ENCODE assay signal across 1 cellular context in the genomic region with DNA sequence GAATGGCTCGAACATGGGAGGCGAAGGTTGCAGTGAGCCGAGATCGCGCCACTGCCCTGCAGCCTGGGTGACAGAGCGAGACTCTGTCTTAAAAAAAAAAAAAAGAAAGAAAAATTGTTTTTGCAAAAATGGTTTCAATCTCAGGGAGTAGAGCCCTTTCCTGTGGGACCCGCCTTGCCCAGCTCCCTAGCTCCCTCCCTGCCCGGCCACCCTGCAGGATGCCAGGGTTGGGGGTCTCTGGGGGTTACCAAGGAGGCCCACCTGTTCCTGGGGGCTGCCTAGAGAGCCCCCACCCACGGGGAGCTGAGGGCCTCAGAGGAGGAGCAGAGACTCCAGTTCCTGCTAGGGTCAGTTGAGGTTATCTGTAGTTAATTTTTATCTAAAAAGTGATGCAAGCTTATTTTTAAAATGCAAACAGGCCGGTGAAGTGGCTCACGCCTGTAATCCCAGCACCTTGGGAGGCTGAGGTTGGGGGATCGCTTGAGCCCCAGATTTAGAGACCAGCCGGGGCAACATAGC.
TF ChIP-seq lines count a peak whose summit lies in the region.

No MANE protein-coding gene starts in this region.

TF ChIP-seq in HepG2, 621 proteins besides CTCF, POLR2A, EP300 and RAD21 (continued from another document and continues in another):
- no peak for TF ChIP-seq ZNF136 (CRISPR knock-in tag; IDR thresholded peaks at IDR 0.05; ENCODE audit: low read depth)
- 0 out of 2 replicates have a peak, but pooled peaks have one; percentile 15 for TF ChIP-seq ELF1 (CRISPR knock-in tag; IDR thresholded peaks at IDR 0.05)
- TF ChIP-seq MEF2D (CRISPR knock-in tag; IDR thresholded peaks at IDR 0.05) = peak; percentile 44; the same call in 1 of the 2 replicates
- peak; percentile 95 for TF ChIP-seq ZBTB7A (CRISPR knock-in tag; IDR thresholded peaks at IDR 0.05)
- TF ChIP-seq ZSCAN31 (CRISPR knock-in tag; IDR thresholded peaks at IDR 0.05; ENCODE audit: low read depth) = no peak
- TF ChIP-seq, protein P1, sequence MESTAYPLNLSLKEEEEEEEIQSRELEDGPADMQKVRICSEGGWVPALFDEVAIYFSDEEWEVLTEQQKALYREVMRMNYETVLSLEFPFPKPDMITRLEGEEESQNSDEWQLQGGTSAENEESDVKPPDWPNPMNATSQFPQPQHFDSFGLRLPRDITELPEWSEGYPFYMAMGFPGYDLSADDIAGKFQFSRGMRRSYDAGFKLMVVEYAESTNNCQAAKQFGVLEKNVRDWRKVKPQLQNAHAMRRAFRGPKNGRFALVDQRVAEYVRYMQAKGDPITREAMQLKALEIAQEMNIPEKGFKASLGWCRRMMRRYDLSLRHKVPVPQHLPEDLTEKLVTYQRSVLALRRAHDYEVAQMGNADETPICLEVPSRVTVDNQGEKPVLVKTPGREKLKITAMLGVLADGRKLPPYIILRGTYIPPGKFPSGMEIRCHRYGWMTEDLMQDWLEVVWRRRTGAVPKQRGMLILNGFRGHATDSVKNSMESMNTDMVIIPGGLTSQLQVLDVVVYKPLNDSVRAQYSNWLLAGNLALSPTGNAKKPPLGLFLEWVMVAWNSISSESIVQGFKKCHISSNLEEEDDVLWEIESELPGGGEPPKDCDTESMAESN (CRISPR knock-in tag; conservative IDR thresholded peaks at IDR 0.05) = 0 out of 2 replicates have a peak, but pooled peaks have one; percentile 33
- TF ChIP-seq, protein P2, sequence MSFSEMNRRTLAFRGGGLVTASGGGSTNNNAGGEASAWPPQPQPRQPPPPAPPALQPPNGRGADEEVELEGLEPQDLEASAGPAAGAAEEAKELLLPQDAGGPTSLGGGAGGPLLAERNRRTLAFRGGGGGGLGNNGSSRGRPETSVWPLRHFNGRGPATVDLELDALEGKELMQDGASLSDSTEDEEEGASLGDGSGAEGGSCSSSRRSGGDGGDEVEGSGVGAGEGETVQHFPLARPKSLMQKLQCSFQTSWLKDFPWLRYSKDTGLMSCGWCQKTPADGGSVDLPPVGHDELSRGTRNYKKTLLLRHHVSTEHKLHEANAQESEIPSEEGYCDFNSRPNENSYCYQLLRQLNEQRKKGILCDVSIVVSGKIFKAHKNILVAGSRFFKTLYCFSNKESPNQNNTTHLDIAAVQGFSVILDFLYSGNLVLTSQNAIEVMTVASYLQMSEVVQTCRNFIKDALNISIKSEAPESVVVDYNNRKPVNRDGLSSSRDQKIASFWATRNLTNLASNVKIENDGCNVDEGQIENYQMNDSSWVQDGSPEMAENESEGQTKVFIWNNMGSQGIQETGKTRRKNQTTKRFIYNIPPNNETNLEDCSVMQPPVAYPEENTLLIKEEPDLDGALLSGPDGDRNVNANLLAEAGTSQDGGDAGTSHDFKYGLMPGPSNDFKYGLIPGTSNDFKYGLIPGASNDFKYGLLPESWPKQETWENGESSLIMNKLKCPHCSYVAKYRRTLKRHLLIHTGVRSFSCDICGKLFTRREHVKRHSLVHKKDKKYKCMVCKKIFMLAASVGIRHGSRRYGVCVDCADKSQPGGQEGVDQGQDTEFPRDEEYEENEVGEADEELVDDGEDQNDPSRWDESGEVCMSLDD (CRISPR knock-in tag; IDR thresholded peaks at IDR 0.05; ENCODE audit: borderline replicate concordance) = no peak; the same call in 1 of the 2 replicates
- TF ChIP-seq, protein P3, sequence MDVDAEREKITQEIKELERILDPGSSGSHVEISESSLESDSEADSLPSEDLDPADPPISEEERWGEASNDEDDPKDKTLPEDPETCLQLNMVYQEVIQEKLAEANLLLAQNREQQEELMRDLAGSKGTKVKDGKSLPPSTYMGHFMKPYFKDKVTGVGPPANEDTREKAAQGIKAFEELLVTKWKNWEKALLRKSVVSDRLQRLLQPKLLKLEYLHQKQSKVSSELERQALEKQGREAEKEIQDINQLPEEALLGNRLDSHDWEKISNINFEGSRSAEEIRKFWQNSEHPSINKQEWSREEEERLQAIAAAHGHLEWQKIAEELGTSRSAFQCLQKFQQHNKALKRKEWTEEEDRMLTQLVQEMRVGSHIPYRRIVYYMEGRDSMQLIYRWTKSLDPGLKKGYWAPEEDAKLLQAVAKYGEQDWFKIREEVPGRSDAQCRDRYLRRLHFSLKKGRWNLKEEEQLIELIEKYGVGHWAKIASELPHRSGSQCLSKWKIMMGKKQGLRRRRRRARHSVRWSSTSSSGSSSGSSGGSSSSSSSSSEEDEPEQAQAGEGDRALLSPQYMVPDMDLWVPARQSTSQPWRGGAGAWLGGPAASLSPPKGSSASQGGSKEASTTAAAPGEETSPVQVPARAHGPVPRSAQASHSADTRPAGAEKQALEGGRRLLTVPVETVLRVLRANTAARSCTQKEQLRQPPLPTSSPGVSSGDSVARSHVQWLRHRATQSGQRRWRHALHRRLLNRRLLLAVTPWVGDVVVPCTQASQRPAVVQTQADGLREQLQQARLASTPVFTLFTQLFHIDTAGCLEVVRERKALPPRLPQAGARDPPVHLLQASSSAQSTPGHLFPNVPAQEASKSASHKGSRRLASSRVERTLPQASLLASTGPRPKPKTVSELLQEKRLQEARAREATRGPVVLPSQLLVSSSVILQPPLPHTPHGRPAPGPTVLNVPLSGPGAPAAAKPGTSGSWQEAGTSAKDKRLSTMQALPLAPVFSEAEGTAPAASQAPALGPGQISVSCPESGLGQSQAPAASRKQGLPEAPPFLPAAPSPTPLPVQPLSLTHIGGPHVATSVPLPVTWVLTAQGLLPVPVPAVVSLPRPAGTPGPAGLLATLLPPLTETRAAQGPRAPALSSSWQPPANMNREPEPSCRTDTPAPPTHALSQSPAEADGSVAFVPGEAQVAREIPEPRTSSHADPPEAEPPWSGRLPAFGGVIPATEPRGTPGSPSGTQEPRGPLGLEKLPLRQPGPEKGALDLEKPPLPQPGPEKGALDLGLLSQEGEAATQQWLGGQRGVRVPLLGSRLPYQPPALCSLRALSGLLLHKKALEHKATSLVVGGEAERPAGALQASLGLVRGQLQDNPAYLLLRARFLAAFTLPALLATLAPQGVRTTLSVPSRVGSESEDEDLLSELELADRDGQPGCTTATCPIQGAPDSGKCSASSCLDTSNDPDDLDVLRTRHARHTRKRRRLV (CRISPR knock-in tag; IDR thresholded peaks at IDR 0.05) = 0 out of 2 replicates have a peak, but pooled peaks have one; percentile 54
- TF ChIP-seq SCMH1 (CRISPR knock-in tag; IDR thresholded peaks at IDR 0.05; ENCODE audit: borderline replicate concordance) = no peak
- TF ChIP-seq, protein P4, sequence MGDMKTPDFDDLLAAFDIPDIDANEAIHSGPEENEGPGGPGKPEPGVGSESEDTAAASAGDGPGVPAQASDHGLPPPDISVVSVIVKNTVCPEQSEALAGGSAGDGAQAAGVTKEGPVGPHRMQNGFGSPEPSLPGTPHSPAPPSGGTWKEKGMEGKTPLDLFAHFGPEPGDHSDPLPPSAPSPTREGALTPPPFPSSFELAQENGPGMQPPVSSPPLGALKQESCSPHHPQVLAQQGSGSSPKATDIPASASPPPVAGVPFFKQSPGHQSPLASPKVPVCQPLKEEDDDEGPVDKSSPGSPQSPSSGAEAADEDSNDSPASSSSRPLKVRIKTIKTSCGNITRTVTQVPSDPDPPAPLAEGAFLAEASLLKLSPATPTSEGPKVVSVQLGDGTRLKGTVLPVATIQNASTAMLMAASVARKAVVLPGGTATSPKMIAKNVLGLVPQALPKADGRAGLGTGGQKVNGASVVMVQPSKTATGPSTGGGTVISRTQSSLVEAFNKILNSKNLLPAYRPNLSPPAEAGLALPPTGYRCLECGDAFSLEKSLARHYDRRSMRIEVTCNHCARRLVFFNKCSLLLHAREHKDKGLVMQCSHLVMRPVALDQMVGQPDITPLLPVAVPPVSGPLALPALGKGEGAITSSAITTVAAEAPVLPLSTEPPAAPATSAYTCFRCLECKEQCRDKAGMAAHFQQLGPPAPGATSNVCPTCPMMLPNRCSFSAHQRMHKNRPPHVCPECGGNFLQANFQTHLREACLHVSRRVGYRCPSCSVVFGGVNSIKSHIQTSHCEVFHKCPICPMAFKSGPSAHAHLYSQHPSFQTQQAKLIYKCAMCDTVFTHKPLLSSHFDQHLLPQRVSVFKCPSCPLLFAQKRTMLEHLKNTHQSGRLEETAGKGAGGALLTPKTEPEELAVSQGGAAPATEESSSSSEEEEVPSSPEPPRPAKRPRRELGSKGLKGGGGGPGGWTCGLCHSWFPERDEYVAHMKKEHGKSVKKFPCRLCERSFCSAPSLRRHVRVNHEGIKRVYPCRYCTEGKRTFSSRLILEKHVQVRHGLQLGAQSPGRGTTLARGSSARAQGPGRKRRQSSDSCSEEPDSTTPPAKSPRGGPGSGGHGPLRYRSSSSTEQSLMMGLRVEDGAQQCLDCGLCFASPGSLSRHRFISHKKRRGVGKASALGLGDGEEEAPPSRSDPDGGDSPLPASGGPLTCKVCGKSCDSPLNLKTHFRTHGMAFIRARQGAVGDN (CRISPR knock-in tag; IDR thresholded peaks at IDR 0.05) = peak; percentile 56
- TF ChIP-seq, protein P5, sequence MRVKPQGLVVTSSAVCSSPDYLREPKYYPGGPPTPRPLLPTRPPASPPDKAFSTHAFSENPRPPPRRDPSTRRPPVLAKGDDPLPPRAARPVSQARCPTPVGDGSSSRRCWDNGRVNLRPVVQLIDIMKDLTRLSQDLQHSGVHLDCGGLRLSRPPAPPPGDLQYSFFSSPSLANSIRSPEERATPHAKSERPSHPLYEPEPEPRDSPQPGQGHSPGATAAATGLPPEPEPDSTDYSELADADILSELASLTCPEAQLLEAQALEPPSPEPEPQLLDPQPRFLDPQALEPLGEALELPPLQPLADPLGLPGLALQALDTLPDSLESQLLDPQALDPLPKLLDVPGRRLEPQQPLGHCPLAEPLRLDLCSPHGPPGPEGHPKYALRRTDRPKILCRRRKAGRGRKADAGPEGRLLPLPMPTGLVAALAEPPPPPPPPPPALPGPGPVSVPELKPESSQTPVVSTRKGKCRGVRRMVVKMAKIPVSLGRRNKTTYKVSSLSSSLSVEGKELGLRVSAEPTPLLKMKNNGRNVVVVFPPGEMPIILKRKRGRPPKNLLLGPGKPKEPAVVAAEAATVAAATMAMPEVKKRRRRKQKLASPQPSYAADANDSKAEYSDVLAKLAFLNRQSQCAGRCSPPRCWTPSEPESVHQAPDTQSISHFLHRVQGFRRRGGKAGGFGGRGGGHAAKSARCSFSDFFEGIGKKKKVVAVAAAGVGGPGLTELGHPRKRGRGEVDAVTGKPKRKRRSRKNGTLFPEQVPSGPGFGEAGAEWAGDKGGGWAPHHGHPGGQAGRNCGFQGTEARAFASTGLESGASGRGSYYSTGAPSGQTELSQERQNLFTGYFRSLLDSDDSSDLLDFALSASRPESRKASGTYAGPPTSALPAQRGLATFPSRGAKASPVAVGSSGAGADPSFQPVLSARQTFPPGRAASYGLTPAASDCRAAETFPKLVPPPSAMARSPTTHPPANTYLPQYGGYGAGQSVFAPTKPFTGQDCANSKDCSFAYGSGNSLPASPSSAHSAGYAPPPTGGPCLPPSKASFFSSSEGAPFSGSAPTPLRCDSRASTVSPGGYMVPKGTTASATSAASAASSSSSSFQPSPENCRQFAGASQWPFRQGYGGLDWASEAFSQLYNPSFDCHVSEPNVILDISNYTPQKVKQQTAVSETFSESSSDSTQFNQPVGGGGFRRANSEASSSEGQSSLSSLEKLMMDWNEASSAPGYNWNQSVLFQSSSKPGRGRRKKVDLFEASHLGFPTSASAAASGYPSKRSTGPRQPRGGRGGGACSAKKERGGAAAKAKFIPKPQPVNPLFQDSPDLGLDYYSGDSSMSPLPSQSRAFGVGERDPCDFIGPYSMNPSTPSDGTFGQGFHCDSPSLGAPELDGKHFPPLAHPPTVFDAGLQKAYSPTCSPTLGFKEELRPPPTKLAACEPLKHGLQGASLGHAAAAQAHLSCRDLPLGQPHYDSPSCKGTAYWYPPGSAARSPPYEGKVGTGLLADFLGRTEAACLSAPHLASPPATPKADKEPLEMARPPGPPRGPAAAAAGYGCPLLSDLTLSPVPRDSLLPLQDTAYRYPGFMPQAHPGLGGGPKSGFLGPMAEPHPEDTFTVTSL (CRISPR knock-in tag; IDR thresholded peaks at IDR 0.05; ENCODE audit: borderline replicate concordance) = peak; percentile 49; the same call in 1 of the 2 replicates
- TF ChIP-seq ASH2L (IDR thresholded peaks at IDR 0.05; ENCODE audit: insufficient read length, low read depth, low read length) = peak; percentile 68
- TF ChIP-seq, protein P6, sequence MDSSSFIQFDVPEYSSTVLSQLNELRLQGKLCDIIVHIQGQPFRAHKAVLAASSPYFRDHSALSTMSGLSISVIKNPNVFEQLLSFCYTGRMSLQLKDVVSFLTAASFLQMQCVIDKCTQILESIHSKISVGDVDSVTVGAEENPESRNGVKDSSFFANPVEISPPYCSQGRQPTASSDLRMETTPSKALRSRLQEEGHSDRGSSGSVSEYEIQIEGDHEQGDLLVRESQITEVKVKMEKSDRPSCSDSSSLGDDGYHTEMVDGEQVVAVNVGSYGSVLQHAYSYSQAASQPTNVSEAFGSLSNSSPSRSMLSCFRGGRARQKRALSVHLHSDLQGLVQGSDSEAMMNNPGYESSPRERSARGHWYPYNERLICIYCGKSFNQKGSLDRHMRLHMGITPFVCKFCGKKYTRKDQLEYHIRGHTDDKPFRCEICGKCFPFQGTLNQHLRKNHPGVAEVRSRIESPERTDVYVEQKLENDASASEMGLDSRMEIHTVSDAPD (CRISPR knock-in tag; IDR thresholded peaks at IDR 0.05) = no peak
- TF ChIP-seq WIZ (CRISPR knock-in tag; IDR thresholded peaks at IDR 0.05) = no peak
- TF ChIP-seq, protein P7, sequence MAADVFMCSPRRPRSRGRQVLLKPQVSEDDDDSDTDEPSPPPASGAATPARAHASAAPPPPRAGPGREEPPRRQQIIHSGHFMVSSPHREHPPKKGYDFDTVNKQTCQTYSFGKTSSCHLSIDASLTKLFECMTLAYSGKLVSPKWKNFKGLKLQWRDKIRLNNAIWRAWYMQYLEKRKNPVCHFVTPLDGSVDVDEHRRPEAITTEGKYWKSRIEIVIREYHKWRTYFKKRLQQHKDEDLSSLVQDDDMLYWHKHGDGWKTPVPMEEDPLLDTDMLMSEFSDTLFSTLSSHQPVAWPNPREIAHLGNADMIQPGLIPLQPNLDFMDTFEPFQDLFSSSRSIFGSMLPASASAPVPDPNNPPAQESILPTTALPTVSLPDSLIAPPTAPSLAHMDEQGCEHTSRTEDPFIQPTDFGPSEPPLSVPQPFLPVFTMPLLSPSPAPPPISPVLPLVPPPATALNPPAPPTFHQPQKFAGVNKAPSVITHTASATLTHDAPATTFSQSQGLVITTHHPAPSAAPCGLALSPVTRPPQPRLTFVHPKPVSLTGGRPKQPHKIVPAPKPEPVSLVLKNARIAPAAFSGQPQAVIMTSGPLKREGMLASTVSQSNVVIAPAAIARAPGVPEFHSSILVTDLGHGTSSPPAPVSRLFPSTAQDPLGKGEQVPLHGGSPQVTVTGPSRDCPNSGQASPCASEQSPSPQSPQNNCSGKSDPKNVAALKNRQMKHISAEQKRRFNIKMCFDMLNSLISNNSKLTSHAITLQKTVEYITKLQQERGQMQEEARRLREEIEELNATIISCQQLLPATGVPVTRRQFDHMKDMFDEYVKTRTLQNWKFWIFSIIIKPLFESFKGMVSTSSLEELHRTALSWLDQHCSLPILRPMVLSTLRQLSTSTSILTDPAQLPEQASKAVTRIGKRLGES (CRISPR knock-in tag; IDR thresholded peaks at IDR 0.05; ENCODE audit: borderline replicate concordance) = no peak
- peak; percentile 30; the same call in 1 of the 2 replicates for TF ChIP-seq MYC (CRISPR knock-in tag; IDR thresholded peaks at IDR 0.05; ENCODE audit: borderline replicate concordance)
- TF ChIP-seq, protein P8, sequence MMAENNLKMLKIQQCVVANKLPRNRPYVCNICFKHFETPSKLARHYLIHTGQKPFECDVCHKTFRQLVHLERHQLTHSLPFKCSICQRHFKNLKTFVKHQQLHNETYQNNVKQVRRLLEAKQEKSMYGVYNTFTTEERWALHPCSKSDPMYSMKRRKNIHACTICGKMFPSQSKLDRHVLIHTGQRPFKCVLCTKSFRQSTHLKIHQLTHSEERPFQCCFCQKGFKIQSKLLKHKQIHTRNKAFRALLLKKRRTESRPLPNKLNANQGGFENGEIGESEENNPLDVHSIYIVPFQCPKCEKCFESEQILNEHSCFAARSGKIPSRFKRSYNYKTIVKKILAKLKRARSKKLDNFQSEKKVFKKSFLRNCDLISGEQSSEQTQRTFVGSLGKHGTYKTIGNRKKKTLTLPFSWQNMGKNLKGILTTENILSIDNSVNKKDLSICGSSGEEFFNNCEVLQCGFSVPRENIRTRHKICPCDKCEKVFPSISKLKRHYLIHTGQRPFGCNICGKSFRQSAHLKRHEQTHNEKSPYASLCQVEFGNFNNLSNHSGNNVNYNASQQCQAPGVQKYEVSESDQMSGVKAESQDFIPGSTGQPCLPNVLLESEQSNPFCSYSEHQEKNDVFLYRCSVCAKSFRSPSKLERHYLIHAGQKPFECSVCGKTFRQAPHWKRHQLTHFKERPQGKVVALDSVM (CRISPR knock-in tag; IDR thresholded peaks at IDR 0.05) = peak; percentile 85
